2 cellular contexts compared by ENCODE assay signal in genomic region chr10:69661414-69662172, GRCh38.
TF ChIP-seq lines count a peak whose summit lies in the region.

No MANE protein-coding gene starts in this region.

TF ChIP-seq in HEK293, 187 proteins besides CTCF, POLR2A, EP300 and RAD21 (continued from another document):
- no peak for TF ChIP-seq GLIS2 (tag by site-specific recombination; IDR thresholded peaks at IDR 0.05)
- TF ChIP-seq ZNF768 (tag by site-specific recombination; IDR thresholded peaks at IDR 0.05) = 0 out of 2 replicates have a peak, but pooled peaks have one; percentile 33
- TF ChIP-seq ZNF585B (tag by site-specific recombination; IDR thresholded peaks at IDR 0.05) = no peak
- TF ChIP-seq, protein P1, sequence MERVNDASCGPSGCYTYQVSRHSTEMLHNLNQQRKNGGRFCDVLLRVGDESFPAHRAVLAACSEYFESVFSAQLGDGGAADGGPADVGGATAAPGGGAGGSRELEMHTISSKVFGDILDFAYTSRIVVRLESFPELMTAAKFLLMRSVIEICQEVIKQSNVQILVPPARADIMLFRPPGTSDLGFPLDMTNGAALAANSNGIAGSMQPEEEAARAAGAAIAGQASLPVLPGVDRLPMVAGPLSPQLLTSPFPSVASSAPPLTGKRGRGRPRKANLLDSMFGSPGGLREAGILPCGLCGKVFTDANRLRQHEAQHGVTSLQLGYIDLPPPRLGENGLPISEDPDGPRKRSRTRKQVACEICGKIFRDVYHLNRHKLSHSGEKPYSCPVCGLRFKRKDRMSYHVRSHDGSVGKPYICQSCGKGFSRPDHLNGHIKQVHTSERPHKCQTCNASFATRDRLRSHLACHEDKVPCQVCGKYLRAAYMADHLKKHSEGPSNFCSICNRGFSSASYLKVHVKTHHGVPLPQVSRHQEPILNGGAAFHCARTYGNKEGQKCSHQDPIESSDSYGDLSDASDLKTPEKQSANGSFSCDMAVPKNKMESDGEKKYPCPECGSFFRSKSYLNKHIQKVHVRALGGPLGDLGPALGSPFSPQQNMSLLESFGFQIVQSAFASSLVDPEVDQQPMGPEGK (tag by site-specific recombination; IDR thresholded peaks at IDR 0.05) = peak; percentile 21; the same call in 1 of the 2 replicates
- TF ChIP-seq ZFP41 (tag by site-specific recombination; IDR thresholded peaks at IDR 0.05; ENCODE audit: borderline replicate concordance) = no peak
- peak; percentile 78 for TF ChIP-seq ZFHX2 (tag by site-specific recombination; conservative IDR thresholded peaks at IDR 0.05)
- TF ChIP-seq ZNF366 (tag by site-specific recombination; conservative IDR thresholded peaks at IDR 0.05) = 0 out of 2 replicates have a peak, but pooled peaks have one; percentile 52
- peak; percentile 17; the same call in 1 of the 2 replicates for TF ChIP-seq EGR2 (tag by site-specific recombination; IDR thresholded peaks at IDR 0.05; ENCODE audit: low read depth)
- TF ChIP-seq, protein P2, sequence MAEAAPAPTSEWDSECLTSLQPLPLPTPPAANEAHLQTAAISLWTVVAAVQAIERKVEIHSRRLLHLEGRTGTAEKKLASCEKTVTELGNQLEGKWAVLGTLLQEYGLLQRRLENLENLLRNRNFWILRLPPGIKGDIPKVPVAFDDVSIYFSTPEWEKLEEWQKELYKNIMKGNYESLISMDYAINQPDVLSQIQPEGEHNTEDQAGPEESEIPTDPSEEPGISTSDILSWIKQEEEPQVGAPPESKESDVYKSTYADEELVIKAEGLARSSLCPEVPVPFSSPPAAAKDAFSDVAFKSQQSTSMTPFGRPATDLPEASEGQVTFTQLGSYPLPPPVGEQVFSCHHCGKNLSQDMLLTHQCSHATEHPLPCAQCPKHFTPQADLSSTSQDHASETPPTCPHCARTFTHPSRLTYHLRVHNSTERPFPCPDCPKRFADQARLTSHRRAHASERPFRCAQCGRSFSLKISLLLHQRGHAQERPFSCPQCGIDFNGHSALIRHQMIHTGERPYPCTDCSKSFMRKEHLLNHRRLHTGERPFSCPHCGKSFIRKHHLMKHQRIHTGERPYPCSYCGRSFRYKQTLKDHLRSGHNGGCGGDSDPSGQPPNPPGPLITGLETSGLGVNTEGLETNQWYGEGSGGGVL (tag by site-specific recombination; IDR thresholded peaks at IDR 0.05) = peak; percentile 68
- no peak for TF ChIP-seq ZNF138 (tag by site-specific recombination; IDR thresholded peaks at IDR 0.05; ENCODE audit: borderline replicate concordance)
- TF ChIP-seq ZNF16 (tag by site-specific recombination; IDR thresholded peaks at IDR 0.05; ENCODE audit: low read depth) = peak; percentile 92
- 0 out of 2 replicates have a peak, but pooled peaks have one; percentile 14 for TF ChIP-seq ZBTB8A (tag by site-specific recombination; IDR thresholded peaks at IDR 0.05)
- TF ChIP-seq ZNF621 (tag by site-specific recombination; IDR thresholded peaks at IDR 0.05) = no peak
- 0 out of 2 replicates have a peak, but pooled peaks have one; percentile 10 for TF ChIP-seq ZNF335 (tag by site-specific recombination; conservative IDR thresholded peaks at IDR 0.05)
- TF ChIP-seq SCRT1 (tag by site-specific recombination; IDR thresholded peaks at IDR 0.05; ENCODE audit: borderline replicate concordance) = no peak
- 0 out of 2 replicates have a peak, but pooled peaks have one; percentile 58 for TF ChIP-seq ZNF473 (tag by site-specific recombination; IDR thresholded peaks at IDR 0.05)
- TF ChIP-seq HOXD13 (CRISPR knock-in tag; IDR thresholded peaks at IDR 0.05; ENCODE audit: borderline replicate concordance) = no peak

TF ChIP-seq in K562, 482 proteins besides CTCF, POLR2A, EP300 and RAD21 (continued from another document):
- TF ChIP-seq FOXA1 (IDR thresholded peaks at IDR 0.05; ENCODE audit: borderline replicate concordance) (no peak), ZFP36 (IDR thresholded peaks at IDR 0.05; ENCODE audit: low read depth, low read length, partially characterized antibody) (peak; percentile 62), EGR1 (conservative IDR thresholded peaks at IDR 0.05) (peak; percentile 72), ESRRB (CRISPR knock-in tag; IDR thresholded peaks at IDR 0.05; ENCODE audit: borderline replicate concordance) (no peak), RHOXF2B (CRISPR knock-in tag; conservative IDR thresholded peaks at IDR 0.05) (no peak), ZNF354B (CRISPR knock-in tag; IDR thresholded peaks at IDR 0.05) (no peak), RBM17 (IDR thresholded peaks at IDR 0.05; ENCODE audit: borderline replicate concordance, low read depth, low read length) (no peak), SRSF9 (IDR thresholded peaks at IDR 0.05; ENCODE audit: borderline replicate concordance, low read depth, low read length) (no peak), ZNF174 (CRISPR knock-in tag; IDR thresholded peaks at IDR 0.05) (no peak), MAFK (IDR thresholded peaks at IDR 0.05; ENCODE audit: low read length) (no peak), ATF2 (CRISPR knock-in tag; IDR thresholded peaks at IDR 0.05) (no peak), POU5F1 (IDR thresholded peaks at IDR 0.05; ENCODE audit: borderline replicate concordance, low read depth, low read length, partially characterized antibody) (no peak)
- TF ChIP-seq, protein P3, sequence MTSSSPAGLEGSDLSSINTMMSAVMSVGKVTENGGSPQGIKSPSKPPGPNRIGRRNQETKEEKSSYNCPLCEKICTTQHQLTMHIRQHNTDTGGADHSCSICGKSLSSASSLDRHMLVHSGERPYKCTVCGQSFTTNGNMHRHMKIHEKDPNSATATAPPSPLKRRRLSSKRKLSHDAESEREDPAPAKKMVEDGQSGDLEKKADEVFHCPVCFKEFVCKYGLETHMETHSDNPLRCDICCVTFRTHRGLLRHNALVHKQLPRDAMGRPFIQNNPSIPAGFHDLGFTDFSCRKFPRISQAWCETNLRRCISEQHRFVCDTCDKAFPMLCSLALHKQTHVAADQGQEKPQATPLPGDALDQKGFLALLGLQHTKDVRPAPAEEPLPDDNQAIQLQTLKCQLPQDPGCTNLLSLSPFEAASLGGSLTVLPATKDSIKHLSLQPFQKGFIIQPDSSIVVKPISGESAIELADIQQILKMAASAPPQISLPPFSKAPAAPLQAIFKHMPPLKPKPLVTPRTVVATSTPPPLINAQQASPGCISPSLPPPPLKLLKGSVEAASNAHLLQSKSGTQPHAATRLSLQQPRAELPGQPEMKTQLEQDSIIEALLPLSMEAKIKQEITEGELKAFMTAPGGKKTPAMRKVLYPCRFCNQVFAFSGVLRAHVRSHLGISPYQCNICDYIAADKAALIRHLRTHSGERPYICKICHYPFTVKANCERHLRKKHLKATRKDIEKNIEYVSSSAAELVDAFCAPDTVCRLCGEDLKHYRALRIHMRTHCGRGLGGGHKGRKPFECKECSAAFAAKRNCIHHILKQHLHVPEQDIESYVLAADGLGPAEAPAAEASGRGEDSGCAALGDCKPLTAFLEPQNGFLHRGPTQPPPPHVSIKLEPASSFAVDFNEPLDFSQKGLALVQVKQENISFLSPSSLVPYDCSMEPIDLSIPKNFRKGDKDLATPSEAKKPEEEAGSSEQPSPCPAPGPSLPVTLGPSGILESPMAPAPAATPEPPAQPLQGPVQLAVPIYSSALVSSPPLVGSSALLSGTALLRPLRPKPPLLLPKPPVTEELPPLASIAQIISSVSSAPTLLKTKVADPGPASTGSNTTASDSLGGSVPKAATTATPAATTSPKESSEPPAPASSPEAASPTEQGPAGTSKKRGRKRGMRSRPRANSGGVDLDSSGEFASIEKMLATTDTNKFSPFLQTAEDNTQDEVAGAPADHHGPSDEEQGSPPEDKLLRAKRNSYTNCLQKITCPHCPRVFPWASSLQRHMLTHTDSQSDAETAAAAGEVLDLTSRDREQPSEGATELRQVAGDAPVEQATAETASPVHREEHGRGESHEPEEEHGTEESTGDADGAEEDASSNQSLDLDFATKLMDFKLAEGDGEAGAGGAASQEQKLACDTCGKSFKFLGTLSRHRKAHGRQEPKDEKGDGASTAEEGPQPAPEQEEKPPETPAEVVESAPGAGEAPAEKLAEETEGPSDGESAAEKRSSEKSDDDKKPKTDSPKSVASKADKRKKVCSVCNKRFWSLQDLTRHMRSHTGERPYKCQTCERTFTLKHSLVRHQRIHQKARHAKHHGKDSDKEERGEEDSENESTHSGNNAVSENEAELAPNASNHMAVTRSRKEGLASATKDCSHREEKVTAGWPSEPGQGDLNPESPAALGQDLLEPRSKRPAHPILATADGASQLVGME (CRISPR knock-in tag; IDR thresholded peaks at IDR 0.05) = no peak
